9 cellular contexts compared by ENCODE assay signal in the genomic region with DNA sequence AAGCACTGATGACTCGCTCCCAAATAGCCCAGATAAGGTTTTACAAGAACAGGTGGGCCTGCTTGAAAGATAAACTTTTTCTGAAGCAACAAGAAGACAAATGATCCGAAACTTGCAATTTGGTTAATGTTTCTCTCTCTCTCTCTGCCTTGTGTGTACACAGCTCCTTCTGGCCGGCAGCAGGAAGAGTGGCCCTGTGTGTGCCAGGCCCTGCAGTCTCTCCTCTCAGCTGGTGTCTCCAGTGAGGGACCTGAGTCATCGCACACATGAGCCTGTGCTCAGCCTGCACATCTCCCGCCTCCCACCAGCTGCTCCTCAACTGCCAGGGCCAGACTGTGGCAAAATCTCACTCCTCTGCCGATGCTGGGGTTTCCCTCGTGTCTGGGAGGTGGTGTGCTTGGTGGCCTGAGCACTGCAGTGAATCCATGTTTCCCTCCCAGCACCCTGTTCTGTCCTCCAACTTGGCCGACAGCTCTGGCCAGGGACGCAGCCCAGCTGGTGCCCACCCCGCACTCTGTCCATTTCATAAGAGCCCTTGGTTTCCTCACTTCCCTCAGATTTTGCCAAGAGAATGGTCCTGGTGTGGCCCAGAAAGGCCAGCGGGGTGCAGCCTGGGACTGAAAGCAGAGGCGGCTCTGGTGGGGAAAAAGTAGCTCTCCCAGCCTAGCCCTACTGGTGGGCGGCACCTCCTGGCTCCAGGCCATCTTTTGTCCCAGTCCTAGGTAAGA. TPM values are rescaled to one million over a fixed set of nuclear protein-coding genes. Genes with fewer than 3 reads are reported as not detected.
A peak's percentile ranks its signal among the peaks of the same experiment; 100 is the strongest.
DNase-seq lines count a peak whose midpoint lies in the region; ATAC-seq and TF ChIP-seq lines count a peak whose summit lies in the region.
"Had no signal": no experiment of that assay in that cellular context is flagged by ENCODE, and none has a peak within 500 bp of the region (broad histone marks: within the 10 kb centered on the region; RNA-seq: fewer than 3 reads in every experiment).

No MANE protein-coding gene starts in this region.

- H3K4me3 Mint-ChIP-seq in nephron progenitor cell = no peak overlapping the region
- peak overlapping the region in 1 of 10 donors; percentile 16 for H3K4me3 Mint-ChIP-seq in naive thymus-derived CD4-positive, alpha-beta T cell
- H3K4me3 Mint-ChIP-seq: B cell had no signal

- no peaks in the 10 kb centered on the region for H3K9me3 ChIP-seq in MM.1S (replicated peaks; ENCODE audit: insufficient read depth, low read length)
- no peaks in the 10 kb centered on the region for H3K9me3 ChIP-seq in naive thymus-derived CD4-positive, alpha-beta T cell (ENCODE audit: control insufficient read depth in 2 of 3, low read length in 3 of 3)

- no peaks in the 10 kb centered on the region; the same call in 1 of the 2 replicates for H3K27me3 ChIP-seq in MM.1S (replicated peaks; ENCODE audit: insufficient read depth, low read length)
- no peaks in the 10 kb centered on the region for H3K27me3 ChIP-seq in naive thymus-derived CD4-positive, alpha-beta T cell (ENCODE audit: control insufficient read depth in 2 of 2, insufficient read depth in 2 of 2, low read length in 2 of 2)

- no peaks in the 10 kb centered on the region for H4K20me1 ChIP-seq in MM.1S (ENCODE audit: insufficient read depth, low read length)

- no peak for ATAC-seq in GM21529 (IDR thresholded peaks at IDR 0.05; ENCODE audit: unreplicated experiment)
- no peak for ATAC-seq in HG02870 (IDR thresholded peaks at IDR 0.05; ENCODE audit: unreplicated experiment)
- no peak for ATAC-seq in naive thymus-derived CD4-positive, alpha-beta T cell

- CTCF ChIA-PET in naive thymus-derived CD4-positive, alpha-beta T cell (lab: Charles Lee) = no interaction called here

- H3K9me3 Mint-ChIP-seq in nephron progenitor cell = no peaks in the 10 kb centered on the region
- peaks cover 0 to 7% (median 0%) of the 10 kb centered on the region in 11 donors for H3K9me3 Mint-ChIP-seq in naive thymus-derived CD4-positive, alpha-beta T cell

- POLR2A ChIA-PET in naive thymus-derived CD4-positive, alpha-beta T cell (lab: Charles Lee) = no interaction called here

- peaks cover 61% of the 10 kb centered on the region for H3K4me1 Mint-ChIP-seq in nephron progenitor cell
- H3K4me1 Mint-ChIP-seq in naive thymus-derived CD4-positive, alpha-beta T cell = peaks cover 30 to 32% (median 31%) of the 10 kb centered on the region in 7 donors

- H3K9me2 ChIP-seq in MM.1S (replicated peaks; ENCODE audit: insufficient read depth, low read length) = no peaks in the 10 kb centered on the region

- H3K4me1 ChIP-seq in MM.1S (ENCODE audit: low read length) = peaks cover 8% of the 10 kb centered on the region
- peaks cover 13 to 25% of the 10 kb centered on the region in 2 donors for H3K4me1 ChIP-seq in naive thymus-derived CD4-positive, alpha-beta T cell (ENCODE audit: control insufficient read depth in 2 of 2, insufficient read depth in 2 of 2, low read length in 2 of 2)

- H3F3A ChIP-seq in MM.1S (ENCODE audit: insufficient read depth, low read length) = peaks cover 6% of the 10 kb centered on the region; the same call in 1 of the 2 replicates

- peaks cover 26% of the 10 kb centered on the region for H3K27me3 Mint-ChIP-seq in nephron progenitor cell (ENCODE audit: low read depth, poor library complexity)
- H3K27me3 Mint-ChIP-seq in naive thymus-derived CD4-positive, alpha-beta T cell = peaks cover 33 to 54% (median 42%) of the 10 kb centered on the region in 5 donors

- peaks cover 7% of the 10 kb centered on the region for H3K36me3 Mint-ChIP-seq in nephron progenitor cell (ENCODE audit: low read depth)
- H3K36me3 Mint-ChIP-seq in naive thymus-derived CD4-positive, alpha-beta T cell = no peaks in the 10 kb centered on the region

- peak overlapping the region; percentile 27 for H3K27ac Mint-ChIP-seq in nephron progenitor cell
- H3K27ac Mint-ChIP-seq in naive thymus-derived CD4-positive, alpha-beta T cell = no peak overlapping the region
- H3K27ac Mint-ChIP-seq: B cell had no signal

- H3K4me3 ChIP-seq in MM.1S (ENCODE audit: low read length) = no peak overlapping the region
- H3K4me3 ChIP-seq in cardiac fibroblast (replicated peaks in 1 of 2; ENCODE audit: low read depth in 2 of 2, low read length in 2 of 2) = no peak overlapping the region
- H3K4me3 ChIP-seq in naive thymus-derived CD4-positive, alpha-beta T cell (ENCODE audit: low read length) = no peak overlapping the region

- TF ChIP-seq CTCF in MM.1S (IDR thresholded peaks at IDR 0.05; ENCODE audit: low read length) (no peak), cardiac fibroblast (IDR thresholded peaks at IDR 0.05; ENCODE audit: low read depth, low read length) (no peak), nephron progenitor cell (IDR thresholded peaks at IDR 0.05) (no peak)

- H3K4me2 ChIP-seq in MM.1S (ENCODE audit: low read depth, low read length) = peak overlapping the region; percentile 18; the same call in 1 of the 2 replicates

- peak; percentile 17 for DNase-seq in NCI-H82 (lab: John Stamatoyannopoulos, UW)
- DNase-seq in NCI-H82 treated with DMSO at 0.1 percent for 48 hours (lab: John Stamatoyannopoulos, UW; ENCODE audit: unreplicated experiment) = no peak
- DNase-seq in MM.1S = peak; percentile 58
- DNase-seq in cardiac fibroblast (ENCODE audit: low read depth in 2 of 2) = peak; percentile 43 to 55
- DNase-seq in nephron progenitor cell = no peak
- no peak for DNase-seq in naive thymus-derived CD4-positive, alpha-beta T cell

- no peaks in the 10 kb centered on the region for H3K79me2 ChIP-seq in MM.1S (ENCODE audit: low read length)

- peak overlapping the region; percentile 38; the same call in 1 of the 2 replicates for H3K27ac ChIP-seq in MM.1S (ENCODE audit: low read length)
- no peak overlapping the region for H3K27ac ChIP-seq in naive thymus-derived CD4-positive, alpha-beta T cell (ENCODE audit: low read depth, low read length)

- intact Hi-C loops in naive thymus-derived CD4-positive, alpha-beta T cell (cut with micrococcal nuclease) = no loop called here

- H2AFZ ChIP-seq in MM.1S (ENCODE audit: low read length) = 0 out of 2 replicates have a peak overlapping the region, but pooled peaks have one; percentile 38

- H3K36me3 ChIP-seq in MM.1S (replicated peaks; ENCODE audit: insufficient read depth, low read length) = no peaks in the 10 kb centered on the region
- no peaks in the 10 kb centered on the region for H3K36me3 ChIP-seq in naive thymus-derived CD4-positive, alpha-beta T cell (ENCODE audit: control insufficient read depth in 2 of 3, insufficient read depth in 3 of 3, low read length in 3 of 3)

- no peak overlapping the region for H3K9ac ChIP-seq in MM.1S (ENCODE audit: low read length)

RNA-seq across cellular contexts. Expression of a gene that starts 49.4 kb away (rescaled TPM):
- 10 to 100 TPM; 30.3 to 43.7 (median 35.7) TPM for total RNA-seq in naive thymus-derived CD4-positive, alpha-beta T cell
- 10 to 100 TPM in 1 of 2 donors, 1 to 10 TPM in 1; 5.5 to 18.5 TPM for polyA plus RNA-seq in naive thymus-derived CD4-positive, alpha-beta T cell

RNA-seq across cellular contexts. Expression of a gene that starts 49.5 kb away (rescaled TPM):
- 1 to 10 TPM; 2.5 to 4.7 (median 4.1) TPM for total RNA-seq in naive thymus-derived CD4-positive, alpha-beta T cell
- polyA plus RNA-seq in naive thymus-derived CD4-positive, alpha-beta T cell = 1 to 10 TPM in 1 of 2 donors, under 1 TPM in 1; 0.58 to 1.6 TPM

Comparison
In these comparisons a context has a peak if more than half of its experiments do, and no peak if none do; other contexts are left out.
1. DNase-seq: peak in NCI-H82 (single experiment), MM.1S (single experiment) and cardiac fibroblast (2 of 2); none in NCI-H82 treated with DMSO at 0.1 percent for 48 hours (single experiment), nephron progenitor cell (single experiment) and naive thymus-derived CD4-positive, alpha-beta T cell (0 of 9).